In genomic region chr14:105487449-105487985, GRCh38 we compare ENCODE assay signal across 8 cellular contexts. TPM values are rescaled to one million over a fixed set of nuclear protein-coding genes. Genes with fewer than 3 reads are reported as not detected.
A peak's percentile ranks its signal among the peaks of the same experiment; 100 is the strongest.
DNase-seq lines count a peak whose midpoint lies in the region; ATAC-seq and TF ChIP-seq lines count a peak whose summit lies in the region.

No MANE protein-coding gene starts in this region.

- ATAC-seq in GM18505 (IDR thresholded peaks at IDR 0.05; ENCODE audit: unreplicated experiment) (no peak), HG03025 (IDR thresholded peaks at IDR 0.05; ENCODE audit: low FRiP score, unreplicated experiment) (no peak), HG03095 (IDR thresholded peaks at IDR 0.05; ENCODE audit: unreplicated experiment) (no peak), HG03097 (IDR thresholded peaks at IDR 0.05; ENCODE audit: low FRiP score, unreplicated experiment) (no peak)

- no peak for TF ChIP-seq CTCF in nephron progenitor cell (IDR thresholded peaks at IDR 0.05)

- peaks cover 75% of the 10 kb centered on the region for H3K4me1 Mint-ChIP-seq in dendritic cell treated with granulocyte-macrophage colony-stimulating factor and Interleukin-4, amounts not matched to agents 40 ng/mL and 50 ng/mL, for 4 days (ENCODE audit: low read depth)
- H3K4me1 Mint-ChIP-seq in nephron progenitor cell, result peaks cover 24% of the 10 kb centered on the region

- peak overlapping the region; percentile 72 for H3K4me3 Mint-ChIP-seq in dendritic cell treated with granulocyte-macrophage colony-stimulating factor and Interleukin-4, amounts not matched to agents 40 ng/mL and 50 ng/mL, for 4 days
- H3K4me3 Mint-ChIP-seq in nephron progenitor cell, result peak overlapping the region; percentile 32

- TF ChIP-seq POLR2A in GM18505 (IDR thresholded peaks at IDR 0.05; ENCODE audit: borderline replicate concordance, extremely low read depth, insufficient read depth, insufficient read length), result peak; percentile 7

- intact Hi-C loops in dendritic cell treated with granulocyte-macrophage colony-stimulating factor and Interleukin-4, amounts not matched to agents 40 ng/mL and 50 ng/mL, for 4 days (cut with micrococcal nuclease), result no loop called here

- peaks cover 42% of the 10 kb centered on the region for H3K27me3 Mint-ChIP-seq in dendritic cell treated with granulocyte-macrophage colony-stimulating factor and Interleukin-4, amounts not matched to agents 40 ng/mL and 50 ng/mL, for 4 days
- H3K27me3 Mint-ChIP-seq in nephron progenitor cell (ENCODE audit: low read depth, poor library complexity), result peaks cover 58% of the 10 kb centered on the region

- H3K9me3 Mint-ChIP-seq in dendritic cell treated with granulocyte-macrophage colony-stimulating factor and Interleukin-4, amounts not matched to agents 40 ng/mL and 50 ng/mL, for 4 days, result no peaks in the 10 kb centered on the region
- H3K9me3 Mint-ChIP-seq in nephron progenitor cell, result no peaks in the 10 kb centered on the region

- H3K27ac Mint-ChIP-seq in dendritic cell treated with granulocyte-macrophage colony-stimulating factor and Interleukin-4, amounts not matched to agents 40 ng/mL and 50 ng/mL, for 4 days, result peak overlapping the region; percentile 100
- no peak overlapping the region for H3K27ac Mint-ChIP-seq in nephron progenitor cell

- H3K36me3 Mint-ChIP-seq in dendritic cell treated with granulocyte-macrophage colony-stimulating factor and Interleukin-4, amounts not matched to agents 40 ng/mL and 50 ng/mL, for 4 days (ENCODE audit: low read depth), result peaks cover 25% of the 10 kb centered on the region
- H3K36me3 Mint-ChIP-seq in nephron progenitor cell (ENCODE audit: low read depth), result no peaks in the 10 kb centered on the region

- DNase-seq in T follicular helper cell (ENCODE audit: low read depth), result peak; percentile 70
- DNase-seq in nephron progenitor cell, result peak; percentile 45
- DNase-seq in A172 (ENCODE audit: low spot score), result no peak

RNA-seq across cellular contexts. Expression of gene CRIP1, which starts 0.8 kb away (rescaled TPM):
- 1.5 TPM in 1 of 2 replicates, not detected in the other for total RNA-seq in A172 (2014; rRNA removed; shearing (Covaris generic))

RNA-seq across cellular contexts. Expression of gene TEDC1, which starts 3.5 kb away (rescaled TPM):
- 14.1 and 21.9 TPM in 2 replicates for total RNA-seq in A172 (2014; rRNA removed; shearing (Covaris generic))

RNA-seq across cellular contexts. Expression of gene CRIP2, which starts 12.9 kb away (rescaled TPM):
- 195 and 204 TPM in 2 replicates for total RNA-seq in A172 (2014; rRNA removed; shearing (Covaris generic))

RNA-seq across cellular contexts. Expression of gene TMEM121, which starts 38.9 kb away (rescaled TPM):
- 9.2 and 11.3 TPM in 2 replicates for total RNA-seq in A172 (2014; rRNA removed; shearing (Covaris generic))
